In genomic region chr7:113912881-113913280, GRCh38 we compare ENCODE assay signal across 24 cellular contexts. TPM values are rescaled to one million over a fixed set of nuclear protein-coding genes. Genes with fewer than 3 reads are reported as not detected.
"Had no signal": no experiment of that assay in that cellular context is flagged by ENCODE, and none has a peak within 500 bp of the region (broad histone marks: within the 10 kb centered on the region; RNA-seq: fewer than 3 reads in every experiment).

No MANE protein-coding gene starts in this region.

- H3K27me3 Mint-ChIP-seq: activated naive CD4-positive, alpha-beta T cell treated with anti-CD3 and anti-CD28 coated beads, Interleukin-2, amount 50 U/mL, for 24 hours; stimulated activated naive CD8-positive, alpha-beta T cell treated with anti-CD3 and anti-CD28 coated beads, Interleukin-15, amount 100 ng/mL, for 72 hours had no signal

- H3K36me3 Mint-ChIP-seq: activated naive CD4-positive, alpha-beta T cell treated with anti-CD3 and anti-CD28 coated beads, Interleukin-2, amount 50 U/mL, for 24 hours; mesothelial cell of epicardium had no signal

- H3K4me3 ChIP-seq: adrenal gland, breast epithelium, hepatocyte, smooth muscle cell, suprapubic skin, transverse colon had no signal

- ATAC-seq: activated T-cell treated with anti-CD3 and anti-CD28 coated beads, Interleukin-2, amount 50 U/mL, for 72 hours; left colon; stimulated activated naive CD8-positive, alpha-beta T cell treated with anti-CD3 and anti-CD28 coated beads, Interleukin-15, amount 100 ng/mL, for 72 hours had no signal

- H3K27me3 ChIP-seq: adrenal gland, breast epithelium, hepatocyte, suprapubic skin, transverse colon had no signal

- H3K4me3 Mint-ChIP-seq: activated naive CD4-positive, alpha-beta T cell treated with anti-CD3 and anti-CD28 coated beads, Interleukin-2, amount 50 U/mL, for 24 hours; activated T-cell treated with anti-CD3 and anti-CD28 coated beads, Interleukin-2, amount 50 U/mL, for 72 hours; mesothelial cell of epicardium; stimulated activated naive CD8-positive, alpha-beta T cell treated with anti-CD3 and anti-CD28 coated beads, Interleukin-15, amount 100 ng/mL, for 72 hours had no signal

- H3K9me3 ChIP-seq: adrenal gland, breast epithelium, suprapubic skin, transverse colon had no signal

- H3K9me3 Mint-ChIP-seq: activated naive CD4-positive, alpha-beta T cell treated with anti-CD3 and anti-CD28 coated beads, Interleukin-2, amount 50 U/mL, for 24 hours; activated T-cell treated with anti-CD3 and anti-CD28 coated beads, Interleukin-2, amount 50 U/mL, for 72 hours; mesothelial cell of epicardium; stimulated activated naive CD8-positive, alpha-beta T cell treated with anti-CD3 and anti-CD28 coated beads, Interleukin-15, amount 100 ng/mL, for 72 hours had no signal

- DNase-seq: activated CD4-positive, alpha-beta T cell treated with anti-CD3 and anti-CD28 coated beads, Interleukin-2, amount 50 U/mL, for 4 hours; activated gamma-delta T cell; activated T-cell treated with anti-CD3 and anti-CD28 coated beads, Interleukin-2, amount 50 U/mL, for 72 hours; adrenal gland; cerebellar nuclear complex; cortex of kidney; effector CD4-positive, alpha-beta T cell; left colon; occipital lobe; stimulated activated CD4-positive, alpha-beta T cell treated with anti-CD3 and anti-CD28 coated beads, Interleukin-4, amount 100 ng/mL, for 1 hour; stimulated activated naive CD8-positive, alpha-beta T cell treated with anti-CD3 and anti-CD28 coated beads, Interleukin-15, amount 100 ng/mL, for 72 hours; T-helper 2 cell; transverse colon had no signal

- H3K4me1 ChIP-seq: adrenal gland, breast epithelium, suprapubic skin, transverse colon had no signal

- H3K36me3 ChIP-seq: adrenal gland, breast epithelium, suprapubic skin, transverse colon had no signal

- H3K27ac ChIP-seq: adrenal gland, breast epithelium, hepatocyte, suprapubic skin, transverse colon had no signal

- H3K27ac Mint-ChIP-seq: activated naive CD4-positive, alpha-beta T cell treated with anti-CD3 and anti-CD28 coated beads, Interleukin-2, amount 50 U/mL, for 24 hours; activated T-cell treated with anti-CD3 and anti-CD28 coated beads, Interleukin-2, amount 50 U/mL, for 72 hours; mesothelial cell of epicardium; stimulated activated naive CD8-positive, alpha-beta T cell treated with anti-CD3 and anti-CD28 coated beads, Interleukin-15, amount 100 ng/mL, for 72 hours had no signal

- H3K4me1 Mint-ChIP-seq: activated naive CD4-positive, alpha-beta T cell treated with anti-CD3 and anti-CD28 coated beads, Interleukin-2, amount 50 U/mL, for 24 hours; stimulated activated naive CD8-positive, alpha-beta T cell treated with anti-CD3 and anti-CD28 coated beads, Interleukin-15, amount 100 ng/mL, for 72 hours had no signal

RNA-seq across cellular contexts. Expression of gene PPP1R3A, which starts 5.9 kb away (rescaled TPM):
- total RNA-seq: activated CD8-positive, alpha-beta memory T cell treated with anti-CD3 and anti-CD28 coated beads for 36 hours; activated T-cell treated with anti-CD3 and anti-CD28 coated beads, Interleukin-2, amount 50 U/mL, for 72 hours; adrenal gland; astrocyte; breast epithelium; left colon; lung microvascular endothelial cell; mesothelial cell of epicardium; occipital lobe; posterior vena cava; smooth muscle cell; suprapubic skin; transverse colon had no signal
- polyA plus RNA-seq: adrenal gland, esophagus, hepatocyte, smooth muscle cell had no signal
